14 cellular contexts compared by ENCODE assay signal in genomic region chr15:42456539-42456938, GRCh38. TPM values are rescaled to one million over a fixed set of nuclear protein-coding genes. Genes with fewer than 3 reads are reported as not detected.
DNase-seq lines count a peak whose midpoint lies in the region; ATAC-seq and TF ChIP-seq lines count a peak whose summit lies in the region.
"Had no signal": no experiment of that assay in that cellular context is flagged by ENCODE, and none has a peak within 500 bp of the region (broad histone marks: within the 10 kb centered on the region; RNA-seq: fewer than 3 reads in every experiment).

No MANE protein-coding gene starts in this region.

- H3K27me3 ChIP-seq in AG04450 (ENCODE audit: control insufficient read depth, insufficient read depth, low read length): no peaks in the 10 kb centered on the region
- no peaks in the 10 kb centered on the region for H3K27me3 ChIP-seq in rectal smooth muscle tissue (ENCODE audit: control insufficient read depth, insufficient read depth, low read length)

- TF ChIP-seq CTCF in AG04450 (IDR thresholded peaks at IDR 0.05; ENCODE audit: low read depth, low read length): no peak
- TF ChIP-seq CTCF in WTC11 (IDR thresholded peaks at IDR 0.05): no peak
- no peak for TF ChIP-seq CTCF in fibroblast of pulmonary artery (IDR thresholded peaks at IDR 0.05; ENCODE audit: low read length, missing control alignments)

- peaks cover 8% of the 10 kb centered on the region for H3K4me1 ChIP-seq in rectal smooth muscle tissue (ENCODE audit: control insufficient read depth, insufficient read depth, low read length)

- H3K4me3 ChIP-seq in AG04450 (ENCODE audit: low read depth, low read length): peak overlapping the region; percentile 60
- peak overlapping the region; percentile 37 for H3K4me3 ChIP-seq in fibroblast of pulmonary artery (replicated peaks; ENCODE audit: low read depth, low read length)
- no peak overlapping the region for H3K4me3 ChIP-seq in rectal smooth muscle tissue (ENCODE audit: low read length)

- CTCF ChIA-PET in AG04450 (lab: Charles Lee): interaction anchor here (0.6 to 1.5 kb wide), 2 partner anchors 18 to 72 kb away, joined by 3 to 6 read pairs; no protein-coding TSS in a partner anchor
- CTCF ChIA-PET in WTC11 (lab: Charles Lee): interaction anchor here (1.3 to 1.5 kb wide), 2 partner anchors 15 to 71 kb away, joined by 4 to 6 read pairs; no protein-coding TSS in a partner anchor

- no peak overlapping the region for H3K9ac ChIP-seq in rectal smooth muscle tissue (ENCODE audit: low read length)

- no peak overlapping the region for H3K27ac ChIP-seq in AG04450 (ENCODE audit: low read depth, low read length)
- peak overlapping the region; percentile 92 for H3K27ac ChIP-seq in rectal smooth muscle tissue (ENCODE audit: low read depth, low read length)

- no peaks in the 10 kb centered on the region for H3K9me3 ChIP-seq in AG04450 (ENCODE audit: control insufficient read depth, insufficient read depth, low read length)

- DNase-seq in AG04450 (ENCODE audit: low read depth, low spot score): no peak
- DNase-seq in WTC11 (ENCODE audit: low spot score): no peak
- peak; percentile 27 for DNase-seq in fibroblast of pulmonary artery (ENCODE audit: low read depth)
- no peak for DNase-seq in NCI-H345 treated with DMSO at 0.1 percent for 48 hours (lab: John Stamatoyannopoulos, UW; ENCODE audit: unreplicated experiment)
- DNase-seq in stimulated activated CD4-positive, alpha-beta T cell treated with anti-CD3 and anti-CD28 coated beads, Interleukin-4, amount 100 ng/mL, for 4 hours: no peak
- DNase-seq in NK-92 treated with Interleukin-12 subunit alpha and Interleukin-12 subunit beta, amount 100 ng/mL, for 24 hours (lab: John Stamatoyannopoulos, UW): no peak
- DNase-seq: activated naive CD8-positive, alpha-beta T cell treated with anti-CD3 and anti-CD28 coated beads, Interleukin-2, amount 10 ng/mL, durations not matched to agents 7 days and 5 days; DND-41; NCI-H1930; stimulated activated CD4-positive, alpha-beta T cell treated with anti-CD3 and anti-CD28 coated beads, Interleukin-1b, Interleukin-23, amount 100 ng/mL, for 48 hours; T-helper 2 cell had no signal

- no peak overlapping the region for H3K4me3 Mint-ChIP-seq in WTC11
- H3K4me3 Mint-ChIP-seq: activated naive CD8-positive, alpha-beta T cell treated with anti-CD3 and anti-CD28 coated beads, Interleukin-2, amount 10 ng/mL, durations not matched to agents 7 days and 5 days; stimulated activated naive CD8-positive, alpha-beta T cell treated with anti-CD3 and anti-CD28 coated beads, Interleukin-15, Interleukin-2, amounts not matched to agents 100 ng/mL and 50 ng/mL, for 24 hours had no signal

- H3K27ac Mint-ChIP-seq in WTC11: peak overlapping the region; percentile 32; the same call in 1 of the 2 replicates
- H3K27ac Mint-ChIP-seq: activated naive CD8-positive, alpha-beta T cell treated with anti-CD3 and anti-CD28 coated beads, Interleukin-2, amount 10 ng/mL, durations not matched to agents 7 days and 5 days; stimulated activated naive CD8-positive, alpha-beta T cell treated with anti-CD3 and anti-CD28 coated beads, Interleukin-15, Interleukin-2, amounts not matched to agents 100 ng/mL and 50 ng/mL, for 24 hours had no signal

- H3K4me1 Mint-ChIP-seq in WTC11: peaks cover 23% of the 10 kb centered on the region

- peaks cover 3% of the 10 kb centered on the region for H3K36me3 ChIP-seq in rectal smooth muscle tissue (ENCODE audit: control insufficient read depth, insufficient read depth, low read length)

- no peak for ATAC-seq in WTC11
- no peak for ATAC-seq in HG03039 (IDR thresholded peaks at IDR 0.05; ENCODE audit: unreplicated experiment)

- H3K27me3 Mint-ChIP-seq in WTC11 (ENCODE audit: low read depth): no peaks in the 10 kb centered on the region
- H3K27me3 Mint-ChIP-seq: activated naive CD8-positive, alpha-beta T cell treated with anti-CD3 and anti-CD28 coated beads, Interleukin-2, amount 10 ng/mL, durations not matched to agents 7 days and 5 days; stimulated activated naive CD8-positive, alpha-beta T cell treated with anti-CD3 and anti-CD28 coated beads, Interleukin-15, Interleukin-2, amounts not matched to agents 100 ng/mL and 50 ng/mL, for 24 hours had no signal

- POLR2A ChIA-PET in AG04450 (lab: Yijun Ruan, JAX): interaction anchor here (0.9 to 1.8 kb wide), 3 partner anchors 12 to 34 kb away, joined by 4 to 8 read pairs (median 8); partner anchors contain the start of gene ZNF106
- POLR2A ChIA-PET in WTC11 (lab: Charles Lee): interaction anchor here (1.3 kb wide), 1 partner anchor 34 kb away, joined by 3 read pairs; the partner anchor contains the start of gene ZNF106

- H3K36me3 Mint-ChIP-seq in WTC11: peaks cover 3% of the 10 kb centered on the region

- H3K9me3 Mint-ChIP-seq in WTC11: no peaks in the 10 kb centered on the region
- H3K9me3 Mint-ChIP-seq: activated naive CD8-positive, alpha-beta T cell treated with anti-CD3 and anti-CD28 coated beads, Interleukin-2, amount 10 ng/mL, durations not matched to agents 7 days and 5 days; stimulated activated naive CD8-positive, alpha-beta T cell treated with anti-CD3 and anti-CD28 coated beads, Interleukin-15, Interleukin-2, amounts not matched to agents 100 ng/mL and 50 ng/mL, for 24 hours had no signal

TF ChIP-seq in WTC11, 78 proteins besides CTCF, POLR2A, EP300 and RAD21:
- TF ChIP-seq IRF2 (CRISPR knock-in tag; IDR thresholded peaks at IDR 0.05; ENCODE audit: borderline replicate concordance, low read depth) (no peak), NR1H2 (CRISPR knock-in tag; IDR thresholded peaks at IDR 0.05) (no peak)

RNA-seq across cellular contexts. Expression of gene ZNF106, which starts 34.4 kb away (rescaled TPM):
- 60.8 and 67.4 TPM in 2 replicates for polyA plus RNA-seq in AG04450 (2011; rRNA removed)
- 140 and 201 TPM in 2 replicates for polyA minus RNA-seq in AG04450 (2011; rRNA and poly(A)+ RNA removed)
- total RNA-seq in WTC11 (2021): 54.5 to 59.4 TPM (median 58.2 TPM) in 3 replicates

RNA-seq across cellular contexts. Expression of gene SNAP23, which starts 38.9 kb away (rescaled TPM):
- 65.9 and 83.7 TPM in 2 replicates for polyA plus RNA-seq in AG04450 (2011; rRNA removed)
- polyA minus RNA-seq in AG04450 (2011; rRNA and poly(A)+ RNA removed): 33.1 and 41.8 TPM in 2 replicates
- 58.2 to 68.3 TPM (median 63.7 TPM) in 3 replicates for total RNA-seq in WTC11 (2021)
